Comparison of ENCODE assay signal across 8 cellular contexts in the genomic region with DNA sequence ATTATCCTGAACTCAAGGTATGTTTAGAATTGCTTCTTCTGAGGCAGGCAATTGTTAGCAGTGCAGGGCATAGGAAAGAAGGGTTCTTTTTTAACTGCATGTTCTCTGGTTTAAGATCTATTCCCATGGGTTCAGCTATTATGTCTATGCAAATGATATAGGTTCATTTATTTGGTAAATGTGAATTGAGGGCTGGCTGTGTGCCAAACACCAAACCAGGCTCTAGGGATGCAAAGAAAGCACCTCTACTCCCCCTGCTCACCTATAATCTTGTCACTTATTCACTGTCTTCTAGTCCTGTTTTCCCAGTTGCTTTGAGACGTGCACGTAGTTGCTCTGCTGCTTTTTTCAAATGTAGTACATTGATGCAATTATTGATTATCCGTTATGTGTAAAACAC. TPM values are rescaled to one million over a fixed set of nuclear protein-coding genes. Genes with fewer than 3 reads are reported as not detected.
DNase-seq lines count a peak whose midpoint lies in the region; ATAC-seq lines count a peak whose summit lies in the region.

No MANE protein-coding gene starts in this region.

- H3K36me3 ChIP-seq in iPS-20b (ENCODE audit: insufficient read depth, low read depth, low read length) (no peaks in the 10 kb centered on the region), stomach smooth muscle (ENCODE audit: control insufficient read depth in 2 of 2, insufficient read depth in 2 of 2, low read length in 2 of 2) (no peaks in the 10 kb centered on the region)

- H3K27me3 Mint-ChIP-seq in activated CD8-positive, alpha-beta T cell treated with anti-CD3 and anti-CD28 coated beads, Interleukin-2, amount 10 ng/mL, durations not matched to agents 7 days and 5 days (ENCODE audit: low read depth), result peaks cover 2% of the 10 kb centered on the region

- H3K27me3 ChIP-seq in iPS-20b (ENCODE audit: insufficient read depth, low read length), result no peaks in the 10 kb centered on the region
- H3K27me3 ChIP-seq in stomach smooth muscle (ENCODE audit: control insufficient read depth in 1 of 2, insufficient read depth in 2 of 2, low read length in 2 of 2), result no peaks in the 10 kb centered on the region

- peak overlapping the region; percentile 91 for H3K4me3 Mint-ChIP-seq in activated CD8-positive, alpha-beta T cell treated with anti-CD3 and anti-CD28 coated beads, Interleukin-2, amount 10 ng/mL, durations not matched to agents 7 days and 5 days

- peak overlapping the region; percentile 95 for H3K27ac Mint-ChIP-seq in activated CD8-positive, alpha-beta T cell treated with anti-CD3 and anti-CD28 coated beads, Interleukin-2, amount 10 ng/mL, durations not matched to agents 7 days and 5 days

- H3K9ac ChIP-seq in iPS-20b (ENCODE audit: low read depth, low read length) (no peak overlapping the region), stomach smooth muscle (ENCODE audit: low read length in 2 of 2) (peak overlapping the region; percentile 63 to 93)

- H3K4me3 ChIP-seq in iPS-20b (ENCODE audit: low read length) (peak overlapping the region; percentile 85), stomach smooth muscle (ENCODE audit: low read length in 2 of 2) (peak overlapping the region; percentile 85 to 98)

- H3K9me3 Mint-ChIP-seq in activated CD8-positive, alpha-beta T cell treated with anti-CD3 and anti-CD28 coated beads, Interleukin-2, amount 10 ng/mL, durations not matched to agents 7 days and 5 days (ENCODE audit: insufficient read depth), result peaks cover 19% of the 10 kb centered on the region

- peaks cover 6% of the 10 kb centered on the region; the same call in 1 of the 2 replicates for H3K4me1 ChIP-seq in iPS-20b (ENCODE audit: insufficient read depth, low read length)
- H3K4me1 ChIP-seq in stomach smooth muscle (ENCODE audit: control insufficient read depth, insufficient read depth, low read length), result peaks cover 4% of the 10 kb centered on the region

- peak; percentile 5 for DNase-seq in NCI-H1105 (lab: John Stamatoyannopoulos, UW)
- DNase-seq in NCI-H1105 treated with DMSO at 0.1 percent for 48 hours (lab: John Stamatoyannopoulos, UW), result no peak
- DNase-seq in activated CD8-positive, alpha-beta T cell treated with anti-CD3 and anti-CD28 coated beads, Interleukin-2, amount 10 ng/mL, durations not matched to agents 7 days and 5 days, result peak; percentile 22
- no peak for DNase-seq in DMS79 (lab: John Stamatoyannopoulos, UW)
- DNase-seq in UCSD-AML1 (lab: John Stamatoyannopoulos, UW; ENCODE audit: unreplicated experiment), result no peak

- H3K9me3 ChIP-seq in iPS-20b (ENCODE audit: insufficient read depth, low read depth, low read length) (peaks cover 6% of the 10 kb centered on the region; the same call in 1 of the 2 replicates), stomach smooth muscle (ENCODE audit: control insufficient read depth in 2 of 2, low read length in 2 of 2) (peaks cover 0 to 5% of the 10 kb centered on the region in 2 donors)

- POLR2A ChIA-PET in activated CD8-positive, alpha-beta T cell treated with anti-CD3 and anti-CD28 coated beads, Interleukin-2, amount 10 ng/mL, durations not matched to agents 7 days and 5 days (lab: Charles Lee), result interaction anchor here (0.6 to 2.0 kb wide), 2 partner anchors 20 to 182 kb away, joined by 4 to 15 read pairs; partner anchors contain the start of gene SCYL3

- CTCF ChIA-PET in activated CD8-positive, alpha-beta T cell treated with anti-CD3 and anti-CD28 coated beads, Interleukin-2, amount 10 ng/mL, durations not matched to agents 7 days and 5 days (lab: Charles Lee), result interaction anchor here (0.5 to 1.2 kb wide), 4 partner anchors 33 to 184 kb away, joined by 3 read pairs; no protein-coding TSS in a partner anchor

- H3K27ac ChIP-seq in iPS-20b (ENCODE audit: low read length) (no peak overlapping the region), stomach smooth muscle (ENCODE audit: low read length) (peak overlapping the region; percentile 63)

- H3K36me3 Mint-ChIP-seq in activated CD8-positive, alpha-beta T cell treated with anti-CD3 and anti-CD28 coated beads, Interleukin-2, amount 10 ng/mL, durations not matched to agents 7 days and 5 days (ENCODE audit: low read depth), result peaks cover 14% of the 10 kb centered on the region

- H3K4me1 Mint-ChIP-seq in activated CD8-positive, alpha-beta T cell treated with anti-CD3 and anti-CD28 coated beads, Interleukin-2, amount 10 ng/mL, durations not matched to agents 7 days and 5 days (ENCODE audit: low read depth), result peaks cover 42% of the 10 kb centered on the region

- ATAC-seq in activated CD8-positive, alpha-beta T cell treated with anti-CD3 and anti-CD28 coated beads, Interleukin-2, amount 10 ng/mL, durations not matched to agents 7 days and 5 days, result no peak
- ATAC-seq in HG03565 (IDR thresholded peaks at IDR 0.05; ENCODE audit: unreplicated experiment), result no peak

RNA-seq across cellular contexts. Expression of gene KIFAP3, which starts 0.7 kb away (rescaled TPM):
- total RNA-seq in activated CD8-positive, alpha-beta T cell treated with anti-CD3 and anti-CD28 coated beads, Interleukin-2, amount 10 ng/mL, durations not matched to agents 7 days and 5 days, result 10 to 100 TPM; 20.1 to 21.7 TPM

Comparison
In these comparisons a context has a peak if more than half of its experiments do, and no peak if none do; other contexts are left out.
1. DNase-seq: peak in NCI-H1105 (single experiment) and activated CD8-positive, alpha-beta T cell treated with anti-CD3 and anti-CD28 coated beads, Interleukin-2, amount 10 ng/mL, durations not matched to agents 7 days and 5 days (single experiment); none in NCI-H1105 treated with DMSO at 0.1 percent for 48 hours (single experiment), DMS79 (single experiment) and UCSD-AML1 (single experiment).